ENCODE assay signal across 8 cellular contexts in the genomic region with DNA sequence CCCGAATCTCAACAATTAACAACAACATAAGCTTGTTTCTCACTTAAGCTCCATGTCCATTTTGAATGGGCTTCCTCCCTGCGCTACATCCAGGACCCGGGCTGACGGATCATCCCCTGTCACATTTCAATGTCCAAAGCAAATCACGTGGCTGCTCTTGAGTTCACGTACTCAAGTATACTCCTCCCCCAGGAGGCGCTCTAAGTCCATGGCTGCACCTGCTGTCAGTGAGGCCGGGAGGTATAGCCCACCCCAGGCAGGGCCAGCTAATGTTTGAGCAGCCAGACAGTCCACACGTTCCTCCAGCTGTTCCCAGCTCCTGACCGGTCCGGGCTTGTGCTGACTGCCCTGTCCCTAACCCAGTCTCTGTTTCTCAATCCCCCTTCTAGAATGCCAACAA.
DNase-seq lines count a peak whose midpoint lies in the region; ATAC-seq and TF ChIP-seq lines count a peak whose summit lies in the region.

No MANE protein-coding gene starts in this region.

- peak in 2 of 3 experiments; percentile 17 to 50 for TF ChIP-seq CTCF in nephron (IDR thresholded peaks at IDR 0.05; ENCODE audit: unreplicated experiment in 3 of 3)
- no peak for TF ChIP-seq CTCF in CD14-positive monocyte (IDR thresholded peaks at IDR 0.05)

- no peaks in the 10 kb centered on the region for H3K9me3 Mint-ChIP-seq in activated naive CD4-positive, alpha-beta T cell treated with anti-CD3 and anti-CD28 coated beads for 36 hours
- no peaks in the 10 kb centered on the region for H3K9me3 Mint-ChIP-seq in nephron
- H3K9me3 Mint-ChIP-seq in CD14-positive monocyte = peaks cover 0 to 3% (median 0%) of the 10 kb centered on the region in 7 donors

- no peak overlapping the region for H3K27ac Mint-ChIP-seq in activated naive CD4-positive, alpha-beta T cell treated with anti-CD3 and anti-CD28 coated beads for 36 hours
- H3K27ac Mint-ChIP-seq in nephron (no peak overlapping the region), CD14-positive monocyte (no peak overlapping the region)

- no peaks in the 10 kb centered on the region for H3K4me1 Mint-ChIP-seq in activated naive CD4-positive, alpha-beta T cell treated with anti-CD3 and anti-CD28 coated beads for 36 hours (ENCODE audit: low read depth)
- H3K4me1 Mint-ChIP-seq in nephron (peaks cover 15% of the 10 kb centered on the region), CD14-positive monocyte (peaks cover 1% of the 10 kb centered on the region)

- H3K4me3 Mint-ChIP-seq in activated naive CD4-positive, alpha-beta T cell treated with anti-CD3 and anti-CD28 coated beads for 36 hours = no peak overlapping the region
- no peak overlapping the region for H3K4me3 Mint-ChIP-seq in nephron
- no peak overlapping the region for H3K4me3 Mint-ChIP-seq in CD14-positive monocyte

- CTCF ChIA-PET in activated naive CD4-positive, alpha-beta T cell treated with anti-CD3 and anti-CD28 coated beads for 36 hours (lab: Charles Lee) = interaction anchor here (0.6 to 5.4 kb wide), 11 partner anchors 10 to 400 kb away, joined by 3 to 29 read pairs (median 5); no protein-coding TSS in a partner anchor

- peaks cover 29% of the 10 kb centered on the region for H3K27me3 Mint-ChIP-seq in activated naive CD4-positive, alpha-beta T cell treated with anti-CD3 and anti-CD28 coated beads for 36 hours (ENCODE audit: low read depth)
- H3K27me3 Mint-ChIP-seq in nephron (ENCODE audit: low read depth) (peaks cover 34% of the 10 kb centered on the region), CD14-positive monocyte (ENCODE audit: low read depth in 3 of 3) (peaks cover 9 to 26% (median 14%) of the 10 kb centered on the region in 3 donors)

- H3K36me3 Mint-ChIP-seq in activated naive CD4-positive, alpha-beta T cell treated with anti-CD3 and anti-CD28 coated beads for 36 hours (ENCODE audit: low read depth) = no peaks in the 10 kb centered on the region
- H3K36me3 Mint-ChIP-seq in nephron (ENCODE audit: low read depth) = no peaks in the 10 kb centered on the region
- no peaks in the 10 kb centered on the region for H3K36me3 Mint-ChIP-seq in CD14-positive monocyte

- intact Hi-C loops in activated naive CD4-positive, alpha-beta T cell treated with anti-CD3 and anti-CD28 coated beads for 36 hours (cut with micrococcal nuclease) = no loop called here
- intact Hi-C loops in CD14-positive monocyte (cut with micrococcal nuclease) = no loop called here

- DNase-seq in activated naive CD4-positive, alpha-beta T cell treated with Interleukin-2 at 50 U/mL for 16 hours = peak; percentile 40
- DNase-seq in activated naive CD4-positive, alpha-beta T cell (lab: John Stamatoyannopoulos, UW) = no peak
- DNase-seq in NCI-H510A treated with DMSO at 0.1 percent for 48 hours (lab: John Stamatoyannopoulos, UW) (peak; percentile 38), CD14-positive monocyte (ENCODE audit: low spot score) (no peak)
- DNase-seq in activated naive CD4-positive, alpha-beta T cell treated with anti-CD3 and anti-CD28 coated beads for 36 hours = peak; percentile 57

- ATAC-seq in GM19463 (IDR thresholded peaks at IDR 0.05; ENCODE audit: unreplicated experiment) (no peak), GM21423 (IDR thresholded peaks at IDR 0.05; ENCODE audit: unreplicated experiment) (no peak)

Comparison
In these comparisons a context has a peak if more than half of its experiments do, and no peak if none do; other contexts are left out.
1. DNase-seq: peak in activated naive CD4-positive, alpha-beta T cell treated with Interleukin-2 at 50 U/mL for 16 hours (single experiment), NCI-H510A treated with DMSO at 0.1 percent for 48 hours (single experiment) and activated naive CD4-positive, alpha-beta T cell treated with anti-CD3 and anti-CD28 coated beads for 36 hours (single experiment); none in activated naive CD4-positive, alpha-beta T cell (0 of 4) and CD14-positive monocyte (single experiment).